Comparison of ENCODE assay signal across 28 cellular contexts in genomic region chr14:34662558-34663088, GRCh38.
"Had no signal": no experiment of that assay in that cellular context is flagged by ENCODE, and none has a peak within 500 bp of the region (broad histone marks: within the 10 kb centered on the region; RNA-seq: fewer than 3 reads in every experiment).

No MANE protein-coding gene starts in this region.

- DNase-seq: activated CD4-positive, alpha-beta T cell treated with anti-CD3 and anti-CD28 coated beads for 48 hours; activated CD4-positive, alpha-beta T cell treated with anti-CD3 and anti-CD28 coated beads, Interleukin-2, amount 50 U/mL, for 48 hours; activated CD8-positive, alpha-beta memory T cell treated with anti-CD3 and anti-CD28 coated beads for 24 hours; activated effector memory CD4-positive, alpha-beta T cell treated with anti-CD3 and anti-CD28 coated beads, Interleukin-2, amount 50 U/mL, for 16 hours; activated naive CD4-positive, alpha-beta T cell treated with anti-CD3 and anti-CD28 coated beads for 36 hours; activated naive CD8-positive, alpha-beta T cell treated with anti-CD3 and anti-CD28 coated beads for 36 hours; activated T-cell treated with anti-CD3 and anti-CD28 coated beads, Interleukin-2, amount 50 U/mL, for 1 hour; adrenal gland; brain microvascular endothelial cell; colonic mucosa; effector memory CD4-positive, alpha-beta T cell; erythroblast; foreskin melanocyte; heart right ventricle; left lung; lower lobe of right lung; mesendoderm; mucosa of descending colon; posterior cingulate gyrus; right cardiac atrium; stimulated activated CD4-positive, alpha-beta T cell treated with anti-CD3 and anti-CD28 coated beads, Interleukin-15, amount 100 ng/mL, for 24 hours; stimulated activated CD4-positive, alpha-beta T cell treated with anti-CD3 and anti-CD28 coated beads, Interleukin-2, amount 100 ng/mL, for 24 hours; stimulated activated naive B cell treated with anti-CD40 and anti-IgM and Interleukin-4, amounts not matched to agents 10 μg/mL and 1 μg/mL and 100 μg/mL, for 72 hours; stomach; tibial artery; upper lobe of right lung had no signal

- H3K36me3 ChIP-seq: adrenal gland, brain microvascular endothelial cell, colonic mucosa, heart right ventricle, left lung, lower lobe of right lung, stomach, tibial artery, upper lobe of right lung had no signal

- H3K4me1 ChIP-seq: colonic mucosa, lower lobe of right lung, stomach, tibial artery had no signal

- FAIRE-seq: astrocyte had no signal

- H3K4me3 ChIP-seq: adrenal gland, colonic mucosa, heart right ventricle, left lung, lower lobe of right lung, mucosa of descending colon, stomach, tibial artery, upper lobe of right lung had no signal

- H3K9me3 ChIP-seq: adrenal gland, colonic mucosa, left lung, lower lobe of right lung, mucosa of descending colon had no signal

- H3K27me3 ChIP-seq: adrenal gland, brain microvascular endothelial cell, colonic mucosa, heart right ventricle, left lung, stomach, tibial artery, upper lobe of right lung had no signal

- H3K27ac ChIP-seq: adrenal gland, brain microvascular endothelial cell, colonic mucosa, heart right ventricle, left lung, lower lobe of right lung, stomach, tibial artery, upper lobe of right lung, VCaP had no signal
